Comparison of ENCODE assay signal across 19 cellular contexts in the genomic region with DNA sequence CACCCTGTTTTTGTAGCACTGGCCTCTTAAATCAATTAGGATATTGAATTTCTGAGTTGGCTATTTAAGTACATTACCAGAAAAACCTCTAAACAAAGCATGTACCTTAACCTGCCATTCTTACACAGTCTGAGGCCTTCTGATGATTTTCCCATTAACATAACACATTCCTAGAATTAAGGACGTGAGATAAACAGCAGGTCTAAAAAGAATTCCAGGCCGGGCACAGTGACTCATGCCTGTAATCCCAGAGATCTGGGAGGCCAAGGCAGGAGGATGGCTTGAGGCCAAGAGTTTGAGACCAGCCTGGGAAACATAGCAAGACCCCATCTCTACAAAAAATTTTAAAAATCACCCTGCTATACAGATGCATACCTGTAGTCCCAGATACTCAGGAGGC. TPM values are rescaled to one million over a fixed set of nuclear protein-coding genes. Genes with fewer than 3 reads are reported as not detected.
A peak's percentile ranks its signal among the peaks of the same experiment; 100 is the strongest.
DNase-seq lines count a peak whose midpoint lies in the region; ATAC-seq and FAIRE-seq lines count a peak whose summit lies in the region.
"Had no signal": no experiment of that assay in that cellular context is flagged by ENCODE, and none has a peak within 500 bp of the region (broad histone marks: within the 10 kb centered on the region; RNA-seq: fewer than 3 reads in every experiment).

No MANE protein-coding gene starts in this region.

- no peaks in the 10 kb centered on the region for H3K36me3 ChIP-seq in adipocyte (ENCODE audit: control insufficient read depth, insufficient read depth, low read length, severe bottlenecking)
- H3K36me3 ChIP-seq: BE2C had no signal

- ATAC-seq in HG03354 (IDR thresholded peaks at IDR 0.05; ENCODE audit: poor library complexity, severe bottlenecking, unreplicated experiment): no peak

- no peaks in the 10 kb centered on the region for H3K27me3 ChIP-seq in adipocyte (replicated peaks; ENCODE audit: control insufficient read depth, insufficient read depth, low read length)
- H3K27me3 ChIP-seq: BE2C had no signal

- H3K9ac ChIP-seq in adipocyte (ENCODE audit: low read length): no peak overlapping the region

- no peaks in the 10 kb centered on the region for H3K4me1 ChIP-seq in adipocyte (ENCODE audit: control insufficient read depth, insufficient read depth, low read length)
- H3K4me1 ChIP-seq: BE2C had no signal

- H3K4me3 ChIP-seq in adipocyte (ENCODE audit: low read length): no peak overlapping the region

- DNase-seq in NCI-H2107 treated with DMSO at 0.1 percent for 48 hours (lab: John Stamatoyannopoulos, UW; ENCODE audit: unreplicated experiment): peak; percentile 74
- no peak for DNase-seq in NCI-H2107 (lab: John Stamatoyannopoulos, UW)
- peak; percentile 10 for DNase-seq in adipocyte (ENCODE audit: low read depth)
- DNase-seq in renal cortical epithelial cell (ENCODE audit: low read depth): peak; percentile 45
- DNase-seq in putamen (ENCODE audit: low spot score): no peak
- DNase-seq: ACHN; BE2C; CD8-positive, alpha-beta memory T cell; DMS 273 treated with DMSO at 0.1 percent for 48 hours; IMR-90; KG1; NCI-H1048; NCI-H1694 treated with DMSO at 0.1 percent for 48 hours; NCI-H446 treated with DMSO at 0.1 percent for 48 hours; NCI-H526 had no signal

- no peaks in the 10 kb centered on the region for H3K9me3 ChIP-seq in adipocyte (ENCODE audit: control insufficient read depth, low read length)
- H3K9me3 ChIP-seq: BE2C had no signal

- FAIRE-seq in G401.6 (lab: Jason Lieb, UNC): peak; percentile 28
- FAIRE-seq: H54, HTR-8/SVneo had no signal

RNA-seq across cellular contexts. Expression of a gene that starts 18.0 kb away (rescaled TPM):
- 28.7 and 43.8 TPM in 2 replicates for total RNA-seq in renal cortical epithelial cell

Comparison
In these comparisons a context has a peak if more than half of its experiments do, and no peak if none do; other contexts are left out.
1. DNase-seq: peak in NCI-H2107 treated with DMSO at 0.1 percent for 48 hours (single experiment), adipocyte (single experiment) and renal cortical epithelial cell (single experiment); none in NCI-H2107 (single experiment) and putamen (single experiment).